In genomic region chr2:15991231-15991630, GRCh38 we compare ENCODE assay signal across 30 cellular contexts. TPM values are rescaled to one million over a fixed set of nuclear protein-coding genes. Genes with fewer than 3 reads are reported as not detected.
"Had no signal": no experiment of that assay in that cellular context is flagged by ENCODE, and none has a peak within 500 bp of the region (broad histone marks: within the 10 kb centered on the region; RNA-seq: fewer than 3 reads in every experiment).

No MANE protein-coding gene starts in this region.

- H3K9me3 Mint-ChIP-seq: nephron had no signal

- ATAC-seq: foreskin keratinocyte; gastroesophageal sphincter; heart left ventricle; left cardiac atrium; left lung; naive thymus-derived CD4-positive, alpha-beta T cell had no signal

- H3K4me3 Mint-ChIP-seq: dendritic cell treated with granulocyte-macrophage colony-stimulating factor and Interleukin-4, amounts not matched to agents 40 ng/mL and 50 ng/mL, for 4 days; naive thymus-derived CD4-positive, alpha-beta T cell; nephron; neural progenitor cell had no signal

- H3K27ac ChIP-seq: colonic mucosa, esophagus muscularis mucosa, foreskin keratinocyte, gastroesophageal sphincter, heart left ventricle, hepatocyte, left lung, neural progenitor cell, parathyroid adenoma, right lobe of liver, stomach, tibial artery, upper lobe of left lung had no signal

- H3K27ac Mint-ChIP-seq: dendritic cell treated with granulocyte-macrophage colony-stimulating factor and Interleukin-4, amounts not matched to agents 40 ng/mL and 50 ng/mL, for 4 days; naive thymus-derived CD4-positive, alpha-beta T cell; progenitor cell of endocrine pancreas had no signal

- H3K9me3 ChIP-seq: colonic mucosa, esophagus muscularis mucosa, gastroesophageal sphincter, heart left ventricle, left lung, right lobe of liver, stomach, tibial artery, upper lobe of left lung had no signal

- H3K27me3 Mint-ChIP-seq: naive thymus-derived CD4-positive, alpha-beta T cell; progenitor cell of endocrine pancreas had no signal

- H3K36me3 ChIP-seq: colonic mucosa, esophagus muscularis mucosa, gastroesophageal sphincter, heart left ventricle, left lung, neural progenitor cell, right lobe of liver, stomach, tibial artery, upper lobe of left lung had no signal

- H3K27me3 ChIP-seq: colonic mucosa, esophagus muscularis mucosa, foreskin keratinocyte, gastroesophageal sphincter, hepatocyte, neural progenitor cell, right lobe of liver, stomach, upper lobe of left lung had no signal

- H3K9ac ChIP-seq: neural progenitor cell, parathyroid adenoma had no signal

- H3K4me3 ChIP-seq: colonic mucosa, esophagus muscularis mucosa, gastroesophageal sphincter, heart left ventricle, hepatocyte, left lung, neural progenitor cell, right lobe of liver, smooth muscle cell, stomach, tibial artery, upper lobe of left lung had no signal

- DNase-seq: colonic mucosa; effector memory CD4-positive, alpha-beta T cell; foreskin keratinocyte; heart left ventricle; left cardiac atrium; left lung; mesenchymal stem cell; midbrain; naive thymus-derived CD4-positive, alpha-beta T cell; right lobe of liver; stimulated activated CD4-positive, alpha-beta T cell treated with anti-CD3 and anti-CD28 coated beads, Interleukin-12 subunit alpha, Interleukin-12 subunit beta, amount 100 ng/mL, for 4 hours; stimulated activated CD4-positive, alpha-beta T cell treated with anti-CD3 and anti-CD28 coated beads, Interleukin-1b, Interleukin-23, amount 100 ng/mL, for 48 hours; stimulated activated CD4-positive, alpha-beta T cell treated with anti-CD3 and anti-CD28 coated beads, Interleukin-4, amount 100 ng/mL, for 1 hour; stimulated activated CD8-positive, alpha-beta memory T cell treated with anti-CD3 and anti-CD28 coated beads, Interleukin-4, amount 100 ng/mL, for 48 hours; stimulated activated naive CD4-positive, alpha-beta T cell; stomach; tibial artery had no signal

- H3K36me3 Mint-ChIP-seq: naive thymus-derived CD4-positive, alpha-beta T cell; neural progenitor cell had no signal

- H3K4me1 ChIP-seq: colonic mucosa, esophagus muscularis mucosa, foreskin keratinocyte, gastroesophageal sphincter, heart left ventricle, left lung, parathyroid adenoma, right lobe of liver, stomach, tibial artery had no signal

RNA-seq across cellular contexts. Expression of gene MYCN, which starts 50.9 kb away (rescaled TPM):
- total RNA-seq: fibroblast of lung, foreskin keratinocyte, osteoblast, subcutaneous adipose tissue had no signal
